In genomic region chr1:92310185-92310597, GRCh38 we compare ENCODE assay signal across 9 cellular contexts. TPM values are rescaled to one million over a fixed set of nuclear protein-coding genes. Genes with fewer than 3 reads are reported as not detected.
DNase-seq lines count a peak whose midpoint lies in the region; ATAC-seq and TF ChIP-seq lines count a peak whose summit lies in the region.
"Had no signal": no experiment of that assay in that cellular context is flagged by ENCODE, and none has a peak within 500 bp of the region (broad histone marks: within the 10 kb centered on the region; RNA-seq: fewer than 3 reads in every experiment).

No MANE protein-coding gene starts in this region.

- H3K4me3 ChIP-seq in HCT116 (replicated peaks in 1 of 2; ENCODE audit: low read depth in 1 of 2, low read length in 2 of 2) (no peak overlapping the region), PC-3 (ENCODE audit: low read length) (no peak overlapping the region)

- peaks cover 5 to 7% of the 10 kb centered on the region in 2 experiments; a peak in 2 of 4 replicates for H3K36me3 ChIP-seq in HCT116 (ENCODE audit: control insufficient read depth in 1 of 2, insufficient read depth in 2 of 2, low read length in 2 of 2)
- peaks cover 25% of the 10 kb centered on the region; the same call in 1 of the 2 replicates for H3K36me3 ChIP-seq in PC-3 (ENCODE audit: low read depth, low read length)

- peak; percentile 75 for TF ChIP-seq RAD21 in HCT116 (IDR thresholded peaks at IDR 0.05; ENCODE audit: low read depth)

- H3K4me1 Mint-ChIP-seq in endothelial cell (ENCODE audit: unreplicated experiment) = no peaks in the 10 kb centered on the region
- no peaks in the 10 kb centered on the region for H3K4me1 Mint-ChIP-seq in osteocyte (ENCODE audit: unreplicated experiment)
- H3K4me1 Mint-ChIP-seq: IgD-negative memory B cell had no signal

- no peak overlapping the region for H2AFZ ChIP-seq in HCT116 (ENCODE audit: low read depth, low read length, poor library complexity, severe bottlenecking)
- no peak overlapping the region for H2AFZ ChIP-seq in PC-3 (ENCODE audit: low read length)

- H3K9me2 ChIP-seq in HCT116 (ENCODE audit: insufficient read depth) (no peaks in the 10 kb centered on the region), PC-3 (replicated peaks; ENCODE audit: low read length) (no peaks in the 10 kb centered on the region)

- POLR2A ChIA-PET in HCT116 (lab: Charles Lee) = interaction anchor here (0.8 kb wide), 1 partner anchor 522 kb away, joined by 6 read pairs; the partner anchor contains the start of gene RPL5
- POLR2A ChIA-PET in PC-3 (lab: Charles Lee; ENCODE audit: unreplicated experiment) = interaction anchor here (0.5 to 0.6 kb wide), 2 partner anchors 41 to 494 kb away, joined by 4 to 28 read pairs; no protein-coding TSS in a partner anchor

- H3K27me3 ChIP-seq in HCT116 (ENCODE audit: insufficient read depth, low read length) (no peaks in the 10 kb centered on the region), PC-3 (ENCODE audit: low read length) (no peaks in the 10 kb centered on the region)

- H3K9me3 Mint-ChIP-seq in endothelial cell (ENCODE audit: unreplicated experiment) (no peaks in the 10 kb centered on the region), osteocyte (ENCODE audit: unreplicated experiment) (no peaks in the 10 kb centered on the region)
- H3K9me3 Mint-ChIP-seq: IgD-negative memory B cell had no signal

- H4K20me1 ChIP-seq in HCT116 (ENCODE audit: insufficient read depth) = no peaks in the 10 kb centered on the region
- no peaks in the 10 kb centered on the region for H4K20me1 ChIP-seq in PC-3 (ENCODE audit: low read length)

- ATAC-seq in HCT116 (peak; percentile 57; the same call in 1 of the 2 replicates), PC-3 (peak; percentile 97)

- H3K27ac Mint-ChIP-seq in endothelial cell (ENCODE audit: unreplicated experiment) = no peak overlapping the region
- H3K27ac Mint-ChIP-seq in osteocyte (ENCODE audit: unreplicated experiment) = no peak overlapping the region
- H3K27ac Mint-ChIP-seq: IgD-negative memory B cell had no signal

- intact Hi-C loops in HCT116 (cut with micrococcal nuclease) = loop anchor here (1.0 to 2.0 kb wide), 3 partner anchors 289 to 509 kb away; no protein-coding TSS in a partner anchor
- intact Hi-C loops in PC-3 (cut with micrococcal nuclease) = loop anchor here (1.0 to 5.0 kb wide), 2 partner anchors 287 to 313 kb away; no protein-coding TSS in a partner anchor

- no peak overlapping the region for H3K27ac ChIP-seq in HCT116 (ENCODE audit: low read depth, low read length)
- H3K27ac ChIP-seq in PC-3 (ENCODE audit: low read length) = no peak overlapping the region

- H3K9me3 ChIP-seq in HCT116 (ENCODE audit: control insufficient read depth in 1 of 2, insufficient read depth in 1 of 2, low read depth in 1 of 2, low read length in 2 of 2) (no peaks in the 10 kb centered on the region), PC-3 (ENCODE audit: low read length) (no peaks in the 10 kb centered on the region)

- H3K4me2 ChIP-seq in HCT116 (ENCODE audit: low read length) (no peak overlapping the region), PC-3 (ENCODE audit: low read length) (no peak overlapping the region)

- H3K4me1 ChIP-seq in HCT116 (ENCODE audit: control insufficient read depth in 1 of 2, insufficient read depth in 2 of 2, low read length in 2 of 2) (no peaks in the 10 kb centered on the region), PC-3 (ENCODE audit: insufficient read depth, low read length) (peaks cover 6% of the 10 kb centered on the region; the same call in 1 of the 2 replicates)

- no peak overlapping the region for H3K4me3 Mint-ChIP-seq in endothelial cell (ENCODE audit: unreplicated experiment)
- no peak overlapping the region for H3K4me3 Mint-ChIP-seq in osteocyte (ENCODE audit: unreplicated experiment)
- H3K4me3 Mint-ChIP-seq: IgD-negative memory B cell had no signal

- H3F3A ChIP-seq in PC-3 (ENCODE audit: low read length, unreplicated experiment) = no peaks in the 10 kb centered on the region

- H3K36me3 Mint-ChIP-seq in endothelial cell (ENCODE audit: low read depth, unreplicated experiment) (peaks cover 4% of the 10 kb centered on the region), osteocyte (ENCODE audit: unreplicated experiment) (peaks cover 26% of the 10 kb centered on the region)
- H3K36me3 Mint-ChIP-seq: IgD-negative memory B cell had no signal

- H3K27me3 Mint-ChIP-seq in endothelial cell (ENCODE audit: unreplicated experiment) = no peaks in the 10 kb centered on the region
- H3K27me3 Mint-ChIP-seq in osteocyte (ENCODE audit: unreplicated experiment) = no peaks in the 10 kb centered on the region
- H3K27me3 Mint-ChIP-seq: IgD-negative memory B cell had no signal

- H3K79me2 ChIP-seq in HCT116 (ENCODE audit: insufficient read depth, low read length) (no peaks in the 10 kb centered on the region), PC-3 (ENCODE audit: low read length) (no peaks in the 10 kb centered on the region)

- DNase-seq in COR-L47 (lab: John Stamatoyannopoulos, UW) = peak; percentile 45
- no peak for DNase-seq in HCT116 (ENCODE audit: low read depth, low spot score)
- DNase-seq in PC-3 = peak; percentile 75
- DNase-seq in endothelial cell (ENCODE audit: low spot score) = no peak
- DNase-seq in osteocyte (ENCODE audit: extremely low spot score, unreplicated experiment) = no peak
- DNase-seq in T1000 (lab: John Stamatoyannopoulos, UW) = no peak
- DNase-seq in retina = no peak
- no peak for DNase-seq in activated T-cell treated with anti-CD3 and anti-CD28 coated beads, Interleukin-2, amount 50 U/mL, for 48 hours

- TF ChIP-seq CTCF in HCT116 (IDR thresholded peaks at IDR 0.05 in 2 of 3, conservative IDR thresholded peaks at IDR 0.05 in 1 of 3; ENCODE audit: borderline replicate concordance in 1 of 3, insufficient read depth in 1 of 3, low read depth in 2 of 3, low read length in 2 of 3) (peak; percentile 43 to 74 (median 66)), PC-3 (conservative IDR thresholded peaks at IDR 0.05; ENCODE audit: low read depth, low read length) (peak; percentile 84), endothelial cell (IDR thresholded peaks at IDR 0.05; ENCODE audit: unreplicated experiment) (peak; percentile 82), osteocyte (IDR thresholded peaks at IDR 0.05) (peak; percentile 67)

- CTCF ChIA-PET in HCT116 (lab: Charles Lee) (interaction anchor here (0.6 to 2.0 kb wide), 30 partner anchors 9 to 521 kb away, joined by 3 to 15 read pairs (median 3); partner anchors contain the start of genes GFI1, GLMN, RPAP2 and RPL5), PC-3 (lab: Charles Lee) (interaction anchor here (0.5 to 1.0 kb wide), 17 partner anchors 10 to 797 kb away, joined by 3 to 9 read pairs (median 3); partner anchors contain the start of genes EVI5 and RPL5)

- no peak for TF ChIP-seq POLR2A in HCT116 (IDR thresholded peaks at IDR 0.05; ENCODE audit: borderline replicate concordance, extremely low read depth, insufficient read depth, insufficient read length)

- H3K9ac ChIP-seq in HCT116 (ENCODE audit: low read length) (no peak overlapping the region), PC-3 (ENCODE audit: low read length) (no peak overlapping the region)

- BruUV-seq in HCT116 (replicated peaks; lab: Mats Ljungman, UMichigan) (no TSS peak), PC-3 (replicated peaks; lab: Mats Ljungman, UMichigan) (no TSS peak)

- RAD21 ChIA-PET in HCT116 (lab: Charles Lee; ENCODE audit: low non-redundant PET in 1 of 2, low total read pairs in 2 of 2, uncharacterized antibody in 2 of 2, unreplicated experiment in 2 of 2) = interaction anchor here (0.6 to 0.8 kb wide), 4 partner anchors 175 to 508 kb away, joined by 3 to 7 read pairs (median 3); no protein-coding TSS in a partner anchor

TF ChIP-seq in HCT116, 20 proteins besides CTCF, POLR2A, EP300 and RAD21:
- TF ChIP-seq YY1 (IDR thresholded peaks at IDR 0.05; ENCODE audit: extremely low read depth, insufficient replicate concordance, low read depth, low read length) = no peak
- TF ChIP-seq FOSL1 (IDR thresholded peaks at IDR 0.05; ENCODE audit: low read depth) = no peak

RNA-seq across cellular contexts. Expression of gene RPAP2, which starts 11.3 kb away (rescaled TPM):
- total RNA-seq in HCT116 (2021; ENCODE audit: unreplicated experiment) (28.1 TPM), PC-3 (2014; rRNA removed) (4.1 and 4.3 TPM in 2 replicates), endothelial cell (ENCODE audit: unreplicated experiment) (30.0 TPM), osteocyte (29.0 and 32.6 TPM in 2 replicates)
- polyA plus RNA-seq in HCT116 (2012) = 3.2 and 8.5 TPM in 2 replicates

RNA-seq across cellular contexts. Expression of gene GLMN, which starts 11.4 kb away (rescaled TPM):
- total RNA-seq in HCT116 (2021; ENCODE audit: unreplicated experiment) (10.9 TPM), PC-3 (2014; rRNA removed) (8.7 and 13.6 TPM in 2 replicates), endothelial cell (ENCODE audit: unreplicated experiment) (14.9 TPM), osteocyte (11.8 and 12.1 TPM in 2 replicates)
- polyA plus RNA-seq in HCT116 (2012) = 1.3 and 2.7 TPM in 2 replicates

Comparison
In these comparisons a context has a peak if more than half of its experiments do, and no peak if none do; other contexts are left out.
1. DNase-seq: peak in COR-L47 (single experiment) and PC-3 (single experiment); none in HCT116 (single experiment), endothelial cell (single experiment), osteocyte (single experiment), T1000 (single experiment), retina (single experiment) and activated T-cell treated with anti-CD3 and anti-CD28 coated beads, Interleukin-2, amount 50 U/mL, for 48 hours (0 of 2).
2. Peak in every context shown above with its lines, with median percentiles within 50 percentile points of each other: CTCF ChIP-seq.